20 cellular contexts compared by ENCODE assay signal in the genomic region with DNA sequence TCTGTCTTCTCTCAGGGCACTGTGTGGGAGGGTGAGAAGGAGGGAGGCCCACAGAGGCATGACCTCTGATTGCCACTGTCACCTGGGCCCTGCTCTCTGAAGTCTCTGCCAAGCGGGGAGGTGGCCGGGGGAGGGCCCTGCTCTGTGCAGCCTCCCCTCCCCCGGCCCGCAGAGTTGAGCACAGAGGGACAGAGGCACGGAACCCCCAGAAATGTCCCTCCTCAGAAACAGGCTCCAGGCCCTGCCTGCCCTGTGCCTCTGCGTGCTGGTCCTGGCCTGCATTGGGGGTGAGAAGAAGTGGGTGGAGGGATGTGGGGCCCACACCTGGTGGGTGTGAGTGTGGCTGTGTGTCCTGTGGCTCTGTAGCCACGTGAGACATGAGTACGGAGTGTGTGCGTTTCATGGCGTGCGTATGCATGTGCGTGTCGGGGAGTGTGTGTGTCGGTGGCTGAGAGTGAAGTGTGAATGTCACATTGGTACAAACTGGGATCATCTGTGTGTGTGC. TPM values are rescaled to one million over a fixed set of nuclear protein-coding genes. Genes with fewer than 3 reads are reported as not detected.
DNase-seq lines count a peak whose midpoint lies in the region; ATAC-seq and TF ChIP-seq lines count a peak whose summit lies in the region.
"Had no signal": no experiment of that assay in that cellular context is flagged by ENCODE, and none has a peak within 500 bp of the region (broad histone marks: within the 10 kb centered on the region; RNA-seq: fewer than 3 reads in every experiment).

APOC4 (plus strand) TSS at position 171 of the 505 bp plus-strand sequence; CDS start at position 212, 41 bp downstream.

- H4K20me1 ChIP-seq in OCI-LY1 (ENCODE audit: insufficient read depth, low read length) (no peaks in the 10 kb centered on the region), osteoblast (ENCODE audit: insufficient read depth, low read length) (no peaks in the 10 kb centered on the region)

- TF ChIP-seq POLR2A in Peyer's patch (IDR thresholded peaks at IDR 0.05), result no peak

- no peaks in the 10 kb centered on the region for H3K9me2 ChIP-seq in OCI-LY1 (ENCODE audit: low read depth, low read length)

- DNase-seq in GM13976 (ENCODE audit: low spot score), result peak; percentile 40
- DNase-seq in left lobe of liver (ENCODE audit: low spot score), result peak; percentile 92
- DNase-seq in osteoblast (ENCODE audit: insufficient read length, low spot score, missing footprints), result peak; percentile 35
- DNase-seq in nucleus accumbens (lab: John Stamatoyannopoulos, UW), result no peak
- no peak for DNase-seq in Peyer's patch
- DNase-seq: EL, GF-D8, NCI-H1105, NCI-H146, NCI-H2029, NCI-H2227 treated with DMSO at 0.1 percent for 48 hours, NCI-H510A treated with DMSO at 0.1 percent for 48 hours, NCI-H774 had no signal

- in situ Hi-C loops in GM13976 (cut with MboI; ENCODE audit: low sequenced_read_pairs, unreplicated experiment), result no loop called here

- H3K36me3 ChIP-seq in OCI-LY1 (ENCODE audit: insufficient read depth, low read length), result no peaks in the 10 kb centered on the region
- H3K36me3 ChIP-seq in osteoblast (ENCODE audit: insufficient read depth, low read length), result no peaks in the 10 kb centered on the region
- no peaks in the 10 kb centered on the region for H3K36me3 ChIP-seq in Peyer's patch

- H3K4me2 ChIP-seq in OCI-LY1 (ENCODE audit: low read length), result peak within 1 kb of the TSS; percentile 52
- H3K4me2 ChIP-seq in osteoblast (ENCODE audit: insufficient read depth, low read length), result no peak within 1 kb of the TSS
- H3K4me2 ChIP-seq: GM23338, KMS-11 had no signal

- TF ChIP-seq CTCF in GM13976 (IDR thresholded peaks at IDR 0.05; ENCODE audit: borderline replicate concordance, control extremely low read depth, extremely low read depth, insufficient read depth, missing control alignments) (no peak), OCI-LY1 (IDR thresholded peaks at IDR 0.05; ENCODE audit: low read length) (no peak), osteoblast (IDR thresholded peaks at IDR 0.05; ENCODE audit: extremely low read depth, low read depth, low read length) (no peak), Peyer's patch (IDR thresholded peaks at IDR 0.05) (no peak)

- peak within 1 kb of the TSS; percentile 58; the same call in 1 of the 2 replicates for H3K9ac ChIP-seq in OCI-LY1 (ENCODE audit: low read length)
- H3K9ac ChIP-seq: KMS-11 had no signal

- H2AFZ ChIP-seq in OCI-LY1 (ENCODE audit: low read length), result 0 out of 2 replicates have a peak within 1 kb of the TSS, but pooled peaks have one; percentile 34
- no peak within 1 kb of the TSS for H2AFZ ChIP-seq in osteoblast (ENCODE audit: low read length)
- H2AFZ ChIP-seq: GM23338 had no signal

- H3K27me3 ChIP-seq in OCI-LY1 (ENCODE audit: insufficient read depth, low read length) (no peaks in the 10 kb centered on the region), osteoblast (ENCODE audit: insufficient read depth, low read length) (no peaks in the 10 kb centered on the region), Peyer's patch (no peaks in the 10 kb centered on the region)

- peak within 1 kb of the TSS; percentile 91 for H3K27ac ChIP-seq in OCI-LY1 (ENCODE audit: low read depth, low read length, poor library complexity, severe bottlenecking)
- no peak within 1 kb of the TSS for H3K27ac ChIP-seq in osteoblast (ENCODE audit: low read depth, low read length)
- no peak within 1 kb of the TSS for H3K27ac ChIP-seq in Peyer's patch
- H3K27ac ChIP-seq: KMS-11 had no signal

- H3K4me1 ChIP-seq in OCI-LY1 (ENCODE audit: insufficient read depth, low read length, severe bottlenecking) (peaks cover 56% of the 10 kb centered on the region), osteoblast (ENCODE audit: insufficient read depth, low read length) (peaks cover 3% of the 10 kb centered on the region), Peyer's patch (no peaks in the 10 kb centered on the region)

- H3F3A ChIP-seq in OCI-LY1 (ENCODE audit: insufficient read depth, low read length), result peaks cover 4% of the 10 kb centered on the region; the same call in 1 of the 2 replicates

- H3K4me3 ChIP-seq in OCI-LY1 (ENCODE audit: low read depth, low read length, poor library complexity, severe bottlenecking) (peak within 1 kb of the TSS; percentile 47), osteoblast (ENCODE audit: insufficient read depth, low read length) (no peak within 1 kb of the TSS), Peyer's patch (no peak within 1 kb of the TSS)
- H3K4me3 ChIP-seq: GM23338 had no signal

- no peaks in the 10 kb centered on the region for H3K9me3 ChIP-seq in OCI-LY1 (ENCODE audit: low read length)
- H3K9me3 ChIP-seq in osteoblast (ENCODE audit: low read depth, low read length), result no peaks in the 10 kb centered on the region
- no peaks in the 10 kb centered on the region for H3K9me3 ChIP-seq in Peyer's patch

- H3K79me2 ChIP-seq in OCI-LY1 (ENCODE audit: insufficient read depth, low read length), result no peaks in the 10 kb centered on the region
- no peaks in the 10 kb centered on the region for H3K79me2 ChIP-seq in osteoblast (ENCODE audit: insufficient read depth, low read length)

- ATAC-seq in left lobe of liver (peak; percentile 64), HG02981 (IDR thresholded peaks at IDR 0.05; ENCODE audit: unreplicated experiment) (no peak), HG03521 (IDR thresholded peaks at IDR 0.05; ENCODE audit: unreplicated experiment) (no peak)
- ATAC-seq: GM23338 had no signal

RNA-seq across cellular contexts. Expression of gene APOC4, which starts in this region (rescaled TPM):
- total RNA-seq in left lobe of liver, result 297 TPM
- not detected in 2 replicates for total RNA-seq in osteoblast
- not detected for total RNA-seq in Peyer's patch
- total RNA-seq: GM23338, OCI-LY7, SK-MEL-5 had no signal

Comparison
In these comparisons a context has a peak if more than half of its experiments do, and no peak if none do; other contexts are left out.
1. RNA of gene APOC4 (total RNA-seq): 297 TPM in left lobe of liver (single experiment); not detected in osteoblast and not detected in Peyer's patch; every median in the first group is over 100 times any median in the second.
2. Peak in DNase-seq in osteoblast; RNA of the gene not detected or under 1 TPM.
3. DNase-seq: peak in GM13976 (single experiment) and left lobe of liver (single experiment); none in nucleus accumbens (0 of 56) and Peyer's patch (0 of 3).